Comparison of ENCODE assay signal across 10 cellular contexts in the genomic region with DNA sequence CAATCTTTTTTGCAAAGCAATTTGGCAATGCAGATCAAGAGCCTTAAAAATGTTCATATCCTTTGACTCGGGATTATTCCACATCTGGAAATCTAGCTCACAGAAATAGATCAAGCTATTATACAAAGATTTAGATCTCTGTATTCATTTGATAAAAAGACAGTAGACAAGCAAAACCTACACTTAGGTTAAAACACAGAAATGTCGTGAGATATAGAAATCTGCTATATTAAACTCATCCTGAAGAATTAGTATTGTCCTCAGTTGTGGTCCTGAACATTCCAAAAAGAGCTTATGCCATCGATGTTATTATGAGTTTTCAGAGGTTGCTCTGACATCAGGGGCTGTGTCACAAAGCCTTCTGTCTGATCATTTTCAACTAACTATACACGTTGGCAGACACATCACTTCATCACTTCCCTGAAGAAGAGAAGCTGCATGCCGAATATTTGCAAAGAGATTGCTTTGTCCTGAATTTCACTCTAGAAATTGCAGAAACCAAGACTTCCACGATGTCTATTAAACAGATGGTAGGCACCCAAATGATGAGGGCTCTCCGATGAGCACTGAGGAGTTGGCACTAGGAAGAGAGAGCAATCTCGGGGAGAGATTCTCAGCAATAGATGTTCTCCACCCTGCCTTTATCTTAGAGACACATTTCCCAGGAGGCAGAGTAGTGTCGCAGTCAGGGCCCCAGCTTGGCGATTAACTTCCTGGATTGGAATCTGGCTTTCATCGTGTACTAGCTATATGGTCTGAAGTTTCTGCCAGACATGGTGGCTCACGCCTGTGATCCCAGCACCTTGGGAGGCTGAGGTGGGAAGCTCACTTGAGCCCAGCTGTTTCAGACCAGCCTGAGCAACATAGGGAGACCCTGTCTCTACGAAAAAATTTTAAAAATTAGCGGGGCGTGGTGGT. TPM values are rescaled to one million over a fixed set of nuclear protein-coding genes. Genes with fewer than 3 reads are reported as not detected.
A peak's percentile ranks its signal among the peaks of the same experiment; 100 is the strongest.
DNase-seq lines count a peak whose midpoint lies in the region; ATAC-seq and TF ChIP-seq lines count a peak whose summit lies in the region.
"Had no signal": no experiment of that assay in that cellular context is flagged by ENCODE, and none has a peak within 500 bp of the region (broad histone marks: within the 10 kb centered on the region; RNA-seq: fewer than 3 reads in every experiment).

No MANE protein-coding gene starts in this region.

- H4K20me1 ChIP-seq in neural cell (ENCODE audit: insufficient read depth) = peaks cover 11% of the 10 kb centered on the region

- H3K4me1 ChIP-seq in HUES64 (ENCODE audit: insufficient read depth, low read length) = peaks cover 22% of the 10 kb centered on the region

- H2AFZ ChIP-seq in neural cell (ENCODE audit: low read depth, low read length) = no peak overlapping the region

- intact Hi-C loops in CD4-positive, alpha-beta T cell (cut with DNase I, micrococcal nuclease) = loop anchor here in 1 of 2 experiments (2.0 to 10.0 kb wide), 2 partner anchors 279 to 669 kb away; a partner anchor contains a TSS

- CTCF ChIA-PET in CD4-positive, alpha-beta T cell (lab: Charles Lee) = interaction anchor here (0.9 to 1.3 kb wide), 2 partner anchors 8 to 97 kb away, joined by 3 to 8 read pairs; a partner anchor contains a TSS

- peak overlapping the region; percentile 90 for H3K4me3 Mint-ChIP-seq in CD4-positive, alpha-beta T cell
- H3K4me3 Mint-ChIP-seq in brain = peak overlapping the region; percentile 93 to 99 (median 96)

- H3K27me3 Mint-ChIP-seq in CD4-positive, alpha-beta T cell = no peaks in the 10 kb centered on the region
- H3K27me3 Mint-ChIP-seq in brain = peaks cover 25% of the 10 kb centered on the region

- H3K79me2 ChIP-seq in neural cell (replicated peaks; ENCODE audit: insufficient read depth, low read length) = peaks cover 28% of the 10 kb centered on the region

- WGBS in HUES64 = 82% methylated on average over 13 of the region's 15 CpGs

- no peaks in the 10 kb centered on the region for H3F3A ChIP-seq in neural cell (ENCODE audit: insufficient read depth, low read length, poor library complexity, severe bottlenecking)

- no peak for ATAC-seq in CD4-positive, alpha-beta T cell (ENCODE audit: poor library complexity)
- no peak for ATAC-seq in GM19467 (IDR thresholded peaks at IDR 0.05; ENCODE audit: unreplicated experiment)
- ATAC-seq: body of pancreas had no signal

- no peaks in the 10 kb centered on the region for H3K9me3 ChIP-seq in CD4-positive, alpha-beta T cell (ENCODE audit: control insufficient read depth, low read length)
- no peaks in the 10 kb centered on the region for H3K9me3 ChIP-seq in HUES64 (ENCODE audit: insufficient read depth, low read depth, low read length)
- no peaks in the 10 kb centered on the region for H3K9me3 ChIP-seq in neural cell (ENCODE audit: low read length)
- H3K9me3 ChIP-seq: body of pancreas had no signal

- peak overlapping the region; percentile 96; the same call in 1 of the 2 replicates for H3K4me3 ChIP-seq in HUES64 (ENCODE audit: low read length)
- no peak overlapping the region for H3K4me3 ChIP-seq in neural cell (ENCODE audit: low read length)

- POLR2A ChIA-PET in CD4-positive, alpha-beta T cell (lab: Charles Lee) = interaction anchor here (0.8 to 2.0 kb wide), 3 partner anchors 8 to 899 kb away, joined by 3 to 6 read pairs (median 3); a partner anchor contains a TSS

- H3K9me2 ChIP-seq in neural cell (ENCODE audit: insufficient read depth, low read length) = no peaks in the 10 kb centered on the region

- peak; percentile 23 for TF ChIP-seq EP300 in neural cell (conservative IDR thresholded peaks at IDR 0.05; ENCODE audit: poor library complexity, severe bottlenecking)

- H3K4me2 ChIP-seq in neural cell (ENCODE audit: low read length) = no peak overlapping the region

- no peak for DNase-seq in CD4-positive, alpha-beta T cell
- DNase-seq in HK-2 (ENCODE audit: unreplicated experiment) (no peak), NCI-H446 (lab: John Stamatoyannopoulos, UW) (no peak), DMS 273 (lab: John Stamatoyannopoulos, UW; ENCODE audit: unreplicated experiment) (no peak)
- DNase-seq: activated CD4-positive, CD25-positive, alpha-beta regulatory T cell treated with anti-CD3 and anti-CD28 coated beads, Interleukin-2, amount 50 U/mL, for 72 hours; body of pancreas had no signal

- H3K36me3 ChIP-seq in HUES64 (ENCODE audit: insufficient read depth, low read length) = no peaks in the 10 kb centered on the region
- H3K36me3 ChIP-seq in neural cell (ENCODE audit: insufficient read depth, low read length) = no peaks in the 10 kb centered on the region

- H3K27me3 ChIP-seq in CD4-positive, alpha-beta T cell (ENCODE audit: control insufficient read depth, insufficient read depth, low read length) = no peaks in the 10 kb centered on the region
- H3K27me3 ChIP-seq in HUES64 (ENCODE audit: insufficient read depth, low read length) (no peaks in the 10 kb centered on the region), neural cell (ENCODE audit: insufficient read depth, low read depth, low read length) (no peaks in the 10 kb centered on the region)
- H3K27me3 ChIP-seq: body of pancreas had no signal

- no peak overlapping the region for H3K27ac ChIP-seq in CD4-positive, alpha-beta T cell (ENCODE audit: low read depth, low read length)
- H3K27ac ChIP-seq in HUES64 (ENCODE audit: low read depth, low read length) (no peak overlapping the region), neural cell (ENCODE audit: low read length) (peak overlapping the region; percentile 1)

- peak overlapping the region; percentile 62 for H3K27ac Mint-ChIP-seq in CD4-positive, alpha-beta T cell
- peak overlapping the region; percentile 97 to 100 (median 99) for H3K27ac Mint-ChIP-seq in brain

- TF ChIP-seq CTCF in CD4-positive, alpha-beta T cell (IDR thresholded peaks at IDR 0.05) = no peak
- TF ChIP-seq CTCF in brain (conservative IDR thresholded peaks at IDR 0.05) (no peak), neural cell (IDR thresholded peaks at IDR 0.05; ENCODE audit: poor library complexity, severe bottlenecking) (no peak)

- H3K9ac ChIP-seq in HUES64 (ENCODE audit: low read depth, low read length) (no peak overlapping the region), neural cell (ENCODE audit: low read length) (peak overlapping the region; percentile 23)

- H3K36me3 Mint-ChIP-seq in CD4-positive, alpha-beta T cell (ENCODE audit: low read depth) = peaks cover 5% of the 10 kb centered on the region
- H3K36me3 Mint-ChIP-seq in brain = peaks cover 6% of the 10 kb centered on the region

- H3K9me3 Mint-ChIP-seq in CD4-positive, alpha-beta T cell = no peaks in the 10 kb centered on the region
- peaks cover 0 to 2% (median 0%) of the 10 kb centered on the region in 5 experiments for H3K9me3 Mint-ChIP-seq in brain

- peaks cover 33% of the 10 kb centered on the region for H3K4me1 Mint-ChIP-seq in CD4-positive, alpha-beta T cell (ENCODE audit: low read depth)
- H3K4me1 Mint-ChIP-seq in brain = peaks cover 40% of the 10 kb centered on the region

- no peak for TF ChIP-seq RAD21 in neural cell (conservative IDR thresholded peaks at IDR 0.05)

TF ChIP-seq in neural cell, 6 proteins besides CTCF, POLR2A, EP300 and RAD21:
- no peak for TF ChIP-seq TAF1 (IDR thresholded peaks at IDR 0.05; ENCODE audit: low read depth)
- TF ChIP-seq MXI1 (conservative IDR thresholded peaks at IDR 0.05; ENCODE audit: poor library complexity, severe bottlenecking) = no peak
- TF ChIP-seq POLR2AphosphoS5 (IDR thresholded peaks at IDR 0.05) = no peak
- TF ChIP-seq EZH2 (IDR thresholded peaks at IDR 0.05; ENCODE audit: borderline replicate concordance, insufficient read depth, low read length, poor library complexity, severe bottlenecking) = no peak
- TF ChIP-seq, protein P1, sequence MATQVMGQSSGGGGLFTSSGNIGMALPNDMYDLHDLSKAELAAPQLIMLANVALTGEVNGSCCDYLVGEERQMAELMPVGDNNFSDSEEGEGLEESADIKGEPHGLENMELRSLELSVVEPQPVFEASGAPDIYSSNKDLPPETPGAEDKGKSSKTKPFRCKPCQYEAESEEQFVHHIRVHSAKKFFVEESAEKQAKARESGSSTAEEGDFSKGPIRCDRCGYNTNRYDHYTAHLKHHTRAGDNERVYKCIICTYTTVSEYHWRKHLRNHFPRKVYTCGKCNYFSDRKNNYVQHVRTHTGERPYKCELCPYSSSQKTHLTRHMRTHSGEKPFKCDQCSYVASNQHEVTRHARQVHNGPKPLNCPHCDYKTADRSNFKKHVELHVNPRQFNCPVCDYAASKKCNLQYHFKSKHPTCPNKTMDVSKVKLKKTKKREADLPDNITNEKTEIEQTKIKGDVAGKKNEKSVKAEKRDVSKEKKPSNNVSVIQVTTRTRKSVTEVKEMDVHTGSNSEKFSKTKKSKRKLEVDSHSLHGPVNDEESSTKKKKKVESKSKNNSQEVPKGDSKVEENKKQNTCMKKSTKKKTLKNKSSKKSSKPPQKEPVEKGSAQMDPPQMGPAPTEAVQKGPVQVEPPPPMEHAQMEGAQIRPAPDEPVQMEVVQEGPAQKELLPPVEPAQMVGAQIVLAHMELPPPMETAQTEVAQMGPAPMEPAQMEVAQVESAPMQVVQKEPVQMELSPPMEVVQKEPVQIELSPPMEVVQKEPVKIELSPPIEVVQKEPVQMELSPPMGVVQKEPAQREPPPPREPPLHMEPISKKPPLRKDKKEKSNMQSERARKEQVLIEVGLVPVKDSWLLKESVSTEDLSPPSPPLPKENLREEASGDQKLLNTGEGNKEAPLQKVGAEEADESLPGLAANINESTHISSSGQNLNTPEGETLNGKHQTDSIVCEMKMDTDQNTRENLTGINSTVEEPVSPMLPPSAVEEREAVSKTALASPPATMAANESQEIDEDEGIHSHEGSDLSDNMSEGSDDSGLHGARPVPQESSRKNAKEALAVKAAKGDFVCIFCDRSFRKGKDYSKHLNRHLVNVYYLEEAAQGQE (IDR thresholded peaks at IDR 0.05; ENCODE audit: borderline replicate concordance) = no peak
- TF ChIP-seq SMC3 (conservative IDR thresholded peaks at IDR 0.05; ENCODE audit: poor library complexity) = no peak

RNA-seq across cellular contexts. Expression of a gene that starts 1.9 kb away (rescaled TPM):
- total RNA-seq in CD4-positive, alpha-beta T cell = 1 to 10 TPM in 1 of 2 experiments, under 1 TPM in 1; 0.66 to 1.1 TPM
- polyA plus RNA-seq in HUES64 (2013, experiment 1 of 2) = 37.8 TPM
- polyA plus RNA-seq in HUES64 (2013, experiment 2 of 2) = 41.6 TPM
- polyA plus RNA-seq in brain (ENCODE audit: insufficient read depth, low read depth, low replicate concordance) (11.3 TPM), neural cell (84.7 and 89.9 TPM in 2 replicates)
- 120 and 127 TPM in 2 replicates for polyA minus RNA-seq in neural cell
